Comparison of ENCODE assay signal across 7 cellular contexts in the genomic region with DNA sequence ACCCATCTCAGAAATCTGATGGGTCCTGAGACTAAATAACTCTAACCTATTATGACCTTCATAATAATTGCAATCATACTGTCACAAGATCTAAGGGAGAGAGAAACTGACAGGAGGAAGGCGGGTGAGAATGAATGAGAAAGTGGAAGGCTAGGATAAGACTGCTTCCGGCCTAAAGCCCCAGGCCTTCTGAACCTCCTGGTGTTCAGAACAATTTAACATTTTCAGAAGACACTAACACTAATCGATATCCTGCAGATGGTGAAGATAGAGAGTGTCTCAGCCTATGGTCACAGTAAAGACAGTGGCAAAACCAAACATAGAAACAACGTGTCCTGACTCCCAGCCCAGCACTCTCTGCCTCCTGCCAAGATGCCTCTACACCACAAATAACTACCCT. TPM values are rescaled to one million over a fixed set of nuclear protein-coding genes. Genes with fewer than 3 reads are reported as not detected.
DNase-seq lines count a peak whose midpoint lies in the region; ATAC-seq, FAIRE-seq and TF ChIP-seq lines count a peak whose summit lies in the region.

No MANE protein-coding gene starts in this region.

- H2AFZ ChIP-seq in hepatocyte: no peak overlapping the region

- H3K4me2 ChIP-seq in hepatocyte: peak overlapping the region; percentile 85

- no peaks in the 10 kb centered on the region; the same call in 1 of the 2 replicates for H3K9me3 ChIP-seq in HAP-1
- no peaks in the 10 kb centered on the region for H3K9me3 ChIP-seq in hepatocyte (ENCODE audit: low read depth)
- H3K9me3 ChIP-seq in spleen: no peaks in the 10 kb centered on the region

- intact Hi-C loops in spleen (cut with DNase I; ENCODE audit: low total_unique reads): no loop called here

- ATAC-seq in GM18498 (IDR thresholded peaks at IDR 0.05; ENCODE audit: unreplicated experiment): no peak

- no peak for FAIRE-seq in D721Med (lab: Jason Lieb, UNC)

- H3K36me3 ChIP-seq in HAP-1 (replicated peaks): peaks cover 61% of the 10 kb centered on the region
- no peaks in the 10 kb centered on the region for H3K36me3 ChIP-seq in hepatocyte (replicated peaks; ENCODE audit: insufficient read depth, low read depth)
- H3K36me3 ChIP-seq in spleen: peaks cover 2 to 47% (median 44%) of the 10 kb centered on the region in 6 donors

- TF ChIP-seq POLR2A in spleen (IDR thresholded peaks at IDR 0.05): no peak

- in situ Hi-C loops in HAP-1 (cut with MboI; ENCODE audit: low sequenced_read_pairs): no loop called here

- H3K27ac ChIP-seq in hepatocyte (peak overlapping the region; percentile 96), spleen (peak overlapping the region; percentile 92 to 98 (median 96))

- TF ChIP-seq CTCF in WI38 (IDR thresholded peaks at IDR 0.05; ENCODE audit: low read depth, low read length): no peak
- TF ChIP-seq CTCF in hepatocyte (IDR thresholded peaks at IDR 0.05; ENCODE audit: poor library complexity): no peak
- TF ChIP-seq CTCF in spleen (IDR thresholded peaks at IDR 0.05 in 8 of 11, conservative IDR thresholded peaks at IDR 0.05 in 3 of 11): no peak
- TF ChIP-seq CTCF in D721Med (IDR thresholded peaks at IDR 0.05; ENCODE audit: insufficient read depth, missing control alignments): no peak

- H3K27me3 ChIP-seq in HAP-1 (ENCODE audit: low read depth): no peaks in the 10 kb centered on the region
- H3K27me3 ChIP-seq in hepatocyte: no peaks in the 10 kb centered on the region
- no peaks in the 10 kb centered on the region for H3K27me3 ChIP-seq in spleen (replicated peaks in 1 of 7)

- DNase-seq in HAP-1 (ENCODE audit: low spot score in 2 of 2): no peak
- no peak for DNase-seq in hepatocyte (ENCODE audit: low spot score)
- no peak for DNase-seq in spleen
- DNase-seq in GOT3 (lab: John Stamatoyannopoulos, UW): no peak
- DNase-seq in D721Med (ENCODE audit: insufficient read length, low spot score): no peak

- H3K9me2 ChIP-seq in hepatocyte (replicated peaks; ENCODE audit: insufficient read depth): no peaks in the 10 kb centered on the region

- H3K4me3 ChIP-seq in HAP-1 (peak overlapping the region; percentile 99), WI38 (ENCODE audit: low read depth, low read length) (peak overlapping the region; percentile 73), hepatocyte (peak overlapping the region; percentile 40), spleen (peak overlapping the region; percentile 60 to 92 (median 70))

- H3K4me1 ChIP-seq in HAP-1 (no peaks in the 10 kb centered on the region), hepatocyte (ENCODE audit: insufficient read depth) (peaks cover 6% of the 10 kb centered on the region), spleen (peaks cover 14 to 51% (median 30%) of the 10 kb centered on the region in 6 donors)

- H3K79me2 ChIP-seq in hepatocyte: peaks cover 34% of the 10 kb centered on the region

- H4K20me1 ChIP-seq in hepatocyte (ENCODE audit: insufficient read depth, poor library complexity, severe bottlenecking): peaks cover 44% of the 10 kb centered on the region

- 21% methylated on average over 4 of the region's 4 CpGs for WGBS in hepatocyte (ENCODE audit: low lambda C conversion rate, missing lambda C conversion rate)
- 10 to 17% (median 11%) methylated on average over 4 of the region's 4 CpGs for WGBS in spleen, 5 donors

RNA-seq across cellular contexts. Expression of a gene that starts 1.2 kb away (rescaled TPM):
- total RNA-seq in hepatocyte (2,319 and 2,589 TPM in 2 replicates), spleen (1,000 to 10,000 TPM; 1,801 to 2,829 (median 2,025) TPM)
- polyA plus RNA-seq in hepatocyte (1,067 and 1,087 TPM in 2 replicates), spleen (1,000 to 10,000 TPM; 5,417 to 8,400 (median 8,329) TPM)

RNA-seq across cellular contexts. Expression of a gene that starts 35.6 kb away (rescaled TPM):
- total RNA-seq in hepatocyte: 51.1 and 57.2 TPM in 2 replicates
- 103 and 107 TPM in 2 replicates for polyA plus RNA-seq in hepatocyte
- total RNA-seq in spleen: 1,000 to 10,000 TPM; 3,224 to 5,563 (median 4,811) TPM
- polyA plus RNA-seq in spleen: 1,000 to 10,000 TPM; 3,319 to 4,860 (median 4,644) TPM

RNA-seq across cellular contexts. Expression of a gene that starts 59.6 kb away (rescaled TPM):
- total RNA-seq in hepatocyte (66.7 and 85.1 TPM in 2 replicates), spleen (100 to 1,000 TPM; 123 to 360 (median 261) TPM)
- polyA plus RNA-seq in hepatocyte (30.2 and 42.5 TPM in 2 replicates), spleen (10 to 100 TPM in 1 of 3 donors, 1 to 10 TPM in 2; 6.1 to 45.7 (median 6.8) TPM)

Comparison
In these comparisons a context has a peak if more than half of its experiments do, and no peak if none do; other contexts are left out.
1. H3K4me3 ChIP-seq: peak in every context shown above with its lines; median percentile 99 in HAP-1; 73 in WI38; 70 in spleen; 40 in hepatocyte.
2. RNA of a gene that starts 35.6 kb away (total RNA-seq): 3,224 to 5,563 TPM in spleen; 51.1 to 57.2 TPM in hepatocyte; every median in the first group is over 10 times any median in the second.